In the genomic region with DNA sequence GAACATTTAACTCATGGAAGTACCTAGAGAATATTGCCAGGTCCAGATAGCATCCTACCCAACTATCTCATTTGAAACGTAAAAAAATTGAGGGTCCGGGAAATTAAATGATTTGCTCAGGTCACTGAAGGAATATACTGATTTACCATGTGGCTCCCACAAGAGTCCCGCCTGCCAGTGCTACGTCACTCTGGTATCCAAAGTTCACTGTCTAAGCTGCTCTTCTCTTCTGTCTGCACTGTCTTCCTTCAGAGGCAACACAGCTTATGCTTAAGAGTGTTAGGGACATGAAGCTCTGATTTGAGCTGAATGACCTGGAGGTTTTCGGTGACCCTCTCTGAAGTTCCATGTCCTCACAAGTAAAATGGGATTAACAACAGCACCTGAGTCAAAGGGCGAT, we compare ENCODE assay signal across 15 cellular contexts.
DNase-seq lines count a peak whose midpoint lies in the region; ATAC-seq and TF ChIP-seq lines count a peak whose summit lies in the region.
"Had no signal": no experiment of that assay in that cellular context is flagged by ENCODE, and none has a peak within 500 bp of the region (broad histone marks: within the 10 kb centered on the region; RNA-seq: fewer than 3 reads in every experiment).

No MANE protein-coding gene starts in this region.

- intact Hi-C loops in left ventricle myocardium superior (cut with micrococcal nuclease) (no loop called here), left colon (cut with DNase I, micrococcal nuclease) (no loop called here)

- no peak overlapping the region for H3K4me3 ChIP-seq in right atrium auricular region
- no peak overlapping the region for H3K4me3 ChIP-seq in GM23248
- H3K4me3 ChIP-seq in osteoblast (ENCODE audit: insufficient read depth, low read length) = no peak overlapping the region
- H3K4me3 ChIP-seq: BLaER1, HAP-1, K562 had no signal

- no peaks in the 10 kb centered on the region for H3K36me3 Mint-ChIP-seq in WTC11
- H3K36me3 Mint-ChIP-seq: CD14-positive monocyte; CD8-positive, alpha-beta T cell had no signal

- H4K20me1 ChIP-seq in GM23248 (ENCODE audit: insufficient read depth) (no peaks in the 10 kb centered on the region), osteoblast (ENCODE audit: insufficient read depth, low read length) (no peaks in the 10 kb centered on the region)
- H4K20me1 ChIP-seq: BLaER1 had no signal

- ATAC-seq in left ventricle myocardium superior (peak; percentile 25), left colon (peak; percentile 46), WTC11 (no peak)
- ATAC-seq: CD8-positive, alpha-beta T cell; K562 had no signal

- CTCF ChIA-PET in WTC11 (lab: Charles Lee) = interaction anchor here (0.7 kb wide), 1 partner anchor 187 kb away, joined by 3 read pairs; no protein-coding TSS in a partner anchor

- no peak for DNase-seq in left ventricle myocardium superior
- no peak for DNase-seq in right atrium auricular region (ENCODE audit: low spot score)
- DNase-seq in GM23248 = no peak
- DNase-seq in left colon = no peak
- no peak for DNase-seq in osteoblast (ENCODE audit: insufficient read length, low spot score, missing footprints)
- no peak for DNase-seq in GDM1 (lab: John Stamatoyannopoulos, UW)
- DNase-seq in CD1c-positive myeloid dendritic cell (ENCODE audit: extremely low spot score) = no peak
- no peak for DNase-seq in WTC11 (ENCODE audit: low spot score)
- DNase-seq: Calu3; CD8-positive, alpha-beta T cell; DND-41 had no signal

- no peak overlapping the region for H2AFZ ChIP-seq in GM23248
- H2AFZ ChIP-seq in osteoblast (ENCODE audit: low read length) = no peak overlapping the region

- no peak overlapping the region for H3K4me2 ChIP-seq in GM23248 (ENCODE audit: unreplicated experiment)
- H3K4me2 ChIP-seq in osteoblast (ENCODE audit: insufficient read depth, low read length) = no peak overlapping the region
- H3K4me2 ChIP-seq: BLaER1 had no signal

- H3K4me1 ChIP-seq in right atrium auricular region (peaks cover 0 to 26% of the 10 kb centered on the region in 2 donors), GM23248 (ENCODE audit: insufficient read depth) (peaks cover 37% of the 10 kb centered on the region), osteoblast (ENCODE audit: insufficient read depth, low read length) (peaks cover 38% of the 10 kb centered on the region)
- H3K4me1 ChIP-seq: BLaER1, HAP-1 had no signal

- H3F3A ChIP-seq in GM23248 (ENCODE audit: insufficient read depth) = peaks cover 26% of the 10 kb centered on the region; the same call in 1 of the 2 replicates

- H3K9me2 ChIP-seq in GM23248 (ENCODE audit: insufficient read depth) = no peaks in the 10 kb centered on the region

- peaks cover 26% of the 10 kb centered on the region; the same call in 1 of the 2 replicates for H3K79me2 ChIP-seq in GM23248 (ENCODE audit: insufficient read depth)
- peaks cover 26% of the 10 kb centered on the region for H3K79me2 ChIP-seq in osteoblast (ENCODE audit: insufficient read depth, low read length)

- POLR2A ChIA-PET in WTC11 (lab: Charles Lee) = no interaction called here

- H3K9me3 Mint-ChIP-seq in WTC11 = no peaks in the 10 kb centered on the region
- H3K9me3 Mint-ChIP-seq: CD8-positive, alpha-beta T cell had no signal

- H3K36me3 ChIP-seq in right atrium auricular region (no peaks in the 10 kb centered on the region), GM23248 (ENCODE audit: low read depth) (no peaks in the 10 kb centered on the region), osteoblast (ENCODE audit: insufficient read depth, low read length) (no peaks in the 10 kb centered on the region)
- H3K36me3 ChIP-seq: BLaER1, HAP-1 had no signal

- H3K4me3 Mint-ChIP-seq in WTC11 = no peak overlapping the region
- H3K4me3 Mint-ChIP-seq: CD14-positive monocyte; CD8-positive, alpha-beta T cell had no signal

- 44 to 47% methylated on average over 6 of the region's 6 CpGs for WGBS in GM23248 (ENCODE audit: low coverage in 1 of 2, low lambda C conversion rate in 2 of 2, missing lambda C conversion rate in 2 of 2), 2 experiments

- no peak overlapping the region for H3K27ac ChIP-seq in right atrium auricular region
- peak overlapping the region; percentile 62 for H3K27ac ChIP-seq in GM23248
- peak overlapping the region; percentile 6 for H3K27ac ChIP-seq in osteoblast (ENCODE audit: low read depth, low read length)
- H3K27ac ChIP-seq: BLaER1 had no signal

- H3K9me3 ChIP-seq in right atrium auricular region = no peaks in the 10 kb centered on the region
- H3K9me3 ChIP-seq in GM23248 (ENCODE audit: low read depth) = no peaks in the 10 kb centered on the region
- H3K9me3 ChIP-seq in osteoblast (ENCODE audit: low read depth, low read length) = peaks cover 1% of the 10 kb centered on the region
- H3K9me3 ChIP-seq: BLaER1, HAP-1 had no signal

- no peak overlapping the region for H3K9ac ChIP-seq in GM23248
- H3K9ac ChIP-seq: BLaER1 had no signal

- peaks cover 4% of the 10 kb centered on the region; the same call in 1 of the 2 replicates for H3K27me3 Mint-ChIP-seq in WTC11 (ENCODE audit: low read depth)

- in situ Hi-C loops in GM23248 (cut with MboI) = no loop called here

- no peaks in the 10 kb centered on the region for H3K27me3 ChIP-seq in right atrium auricular region
- H3K27me3 ChIP-seq in GM23248 (replicated peaks; ENCODE audit: insufficient read depth) = no peaks in the 10 kb centered on the region
- no peaks in the 10 kb centered on the region for H3K27me3 ChIP-seq in osteoblast (ENCODE audit: insufficient read depth, low read length)
- H3K27me3 ChIP-seq: BLaER1 had no signal

- TF ChIP-seq CTCF in right atrium auricular region (IDR thresholded peaks at IDR 0.05) (no peak), osteoblast (IDR thresholded peaks at IDR 0.05; ENCODE audit: extremely low read depth, low read depth, low read length) (no peak), WTC11 (IDR thresholded peaks at IDR 0.05) (no peak)

- H3K4me1 Mint-ChIP-seq in WTC11 = peaks cover 4% of the 10 kb centered on the region
- H3K4me1 Mint-ChIP-seq: CD14-positive monocyte had no signal

- H3K27ac Mint-ChIP-seq in WTC11 = no peak overlapping the region
- H3K27ac Mint-ChIP-seq: CD14-positive monocyte; CD8-positive, alpha-beta T cell had no signal

TF ChIP-seq in WTC11, 78 proteins besides CTCF, POLR2A, EP300 and RAD21:
- no peak for TF ChIP-seq EMX1 (CRISPR knock-in tag; IDR thresholded peaks at IDR 0.05)

Comparison
In these comparisons a context has a peak if more than half of its experiments do, and no peak if none do; other contexts are left out.
1. H3K27ac ChIP-seq: peak in GM23248 (single experiment) and osteoblast (single experiment); none in right atrium auricular region (0 of 2).